In genomic region chr1:234722904-234723588, GRCh38 we compare ENCODE assay signal across 8 cellular contexts.
A peak's percentile ranks its signal among the peaks of the same experiment; 100 is the strongest.
DNase-seq lines count a peak whose midpoint lies in the region; ATAC-seq and TF ChIP-seq lines count a peak whose summit lies in the region.

No MANE protein-coding gene starts in this region.

- H3K27me3 Mint-ChIP-seq in activated naive CD8-positive, alpha-beta T cell = no peaks in the 10 kb centered on the region

- peak; percentile 1 for ATAC-seq in HG03378 (IDR thresholded peaks at IDR 0.05; ENCODE audit: unreplicated experiment)
- ATAC-seq in heart left ventricle = peak; percentile 6 to 39 (median 16)
- ATAC-seq in GM21381 (IDR thresholded peaks at IDR 0.05; ENCODE audit: unreplicated experiment) = no peak

- no peaks in the 10 kb centered on the region for H3K9me3 Mint-ChIP-seq in activated naive CD8-positive, alpha-beta T cell (ENCODE audit: low read depth)

- TF ChIP-seq CTCF in heart left ventricle (IDR thresholded peaks at IDR 0.05) (no peak), uterus (IDR thresholded peaks at IDR 0.05) (peak in 1 of 4 experiments; percentile 5)

- H3K36me3 ChIP-seq in SJCRH30 (no peaks in the 10 kb centered on the region), heart left ventricle (no peaks in the 10 kb centered on the region), uterus (no peaks in the 10 kb centered on the region)

- H3K4me3 ChIP-seq in SJCRH30 = peak overlapping the region; percentile 38
- H3K4me3 ChIP-seq in heart left ventricle = peak overlapping the region in 7 of 12 donors; percentile 5 to 37 (median 26)
- no peak overlapping the region for H3K4me3 ChIP-seq in uterus

- peak overlapping the region; percentile 92 for H3K27ac Mint-ChIP-seq in activated naive CD8-positive, alpha-beta T cell

- TF ChIP-seq POLR2A in heart left ventricle (IDR thresholded peaks at IDR 0.05) (no peak), uterus (IDR thresholded peaks at IDR 0.05) (no peak)

- DNase-seq in SJCRH30 (peak in 1 of 2 experiments; percentile 41), heart left ventricle (peak in 4 of 5 donors; percentile 66 to 79 (median 72)), pulmonary artery endothelial cell (ENCODE audit: low read depth, low spot score) (peak; percentile 68), uterus (peak; percentile 78 to 89), NCI-H774 (lab: John Stamatoyannopoulos, UW) (no peak)

- H3K9me3 ChIP-seq in SJCRH30 (replicated peaks) (no peaks in the 10 kb centered on the region), heart left ventricle (no peaks in the 10 kb centered on the region), uterus (no peaks in the 10 kb centered on the region)

- H3K27me3 ChIP-seq in SJCRH30 (no peaks in the 10 kb centered on the region), heart left ventricle (no peaks in the 10 kb centered on the region), uterus (no peaks in the 10 kb centered on the region)

- H3K27ac ChIP-seq in SJCRH30 = peak overlapping the region; percentile 90
- H3K27ac ChIP-seq in heart left ventricle = peak overlapping the region; percentile 93 to 99 (median 99)
- H3K27ac ChIP-seq in uterus = peak overlapping the region; percentile 96 to 98

- H3K4me3 Mint-ChIP-seq in activated naive CD8-positive, alpha-beta T cell = peak overlapping the region; percentile 72

- WGBS in heart left ventricle, 4 donors = 44 to 57% (median 51%) methylated on average over 22 to 23 of the region's 23 CpGs

- intact Hi-C loops in heart left ventricle (cut with DNase I) (loop anchor here (2.0 to 10.0 kb wide), 21 partner anchors 110 to 359 kb away; partner anchors contain the start of gene IRF2BP2 (in 1 of the 10)), uterus (cut with DNase I; ENCODE audit: low total_unique reads) (loop anchor here (10.0 kb wide), 2 partner anchors 262 to 352 kb away; no protein-coding TSS in a partner anchor)

- peaks cover 69% of the 10 kb centered on the region for H3K4me1 Mint-ChIP-seq in activated naive CD8-positive, alpha-beta T cell (ENCODE audit: low read depth)

- H3K36me3 Mint-ChIP-seq in activated naive CD8-positive, alpha-beta T cell = no peaks in the 10 kb centered on the region

- H3K4me1 ChIP-seq in SJCRH30 (peaks cover 35% of the 10 kb centered on the region), heart left ventricle (peaks cover 41 to 97% (median 92%) of the 10 kb centered on the region in 12 donors), uterus (peaks cover 25 to 59% of the 10 kb centered on the region in 2 donors)

Comparison
In these comparisons a context has a peak if more than half of its experiments do, and no peak if none do; other contexts are left out.
1. H3K4me3 ChIP-seq: peak in SJCRH30 (single experiment) and heart left ventricle (7 of 12); none in uterus (0 of 2).
2. Peak in every context shown above with its lines, with median percentiles within 50 percentile points of each other: H3K27ac ChIP-seq.